Comparison of ENCODE assay signal across 29 cellular contexts in genomic region chr11:113396693-113397092, GRCh38. TPM values are rescaled to one million over a fixed set of nuclear protein-coding genes. Genes with fewer than 3 reads are reported as not detected.
"Had no signal": no experiment of that assay in that cellular context is flagged by ENCODE, and none has a peak within 500 bp of the region (broad histone marks: within the 10 kb centered on the region; RNA-seq: fewer than 3 reads in every experiment).

No MANE protein-coding gene starts in this region.

- H3K36me3 ChIP-seq: brain microvascular endothelial cell, SJCRH30, WERI-Rb-1 had no signal

- DNase-seq: activated CD4-positive, alpha-beta memory T cell treated with anti-CD3 and anti-CD28 coated beads, Interleukin-2, amount 10 ng/mL, durations not matched to agents 7 days and 5 days; activated CD4-positive, alpha-beta T cell treated with anti-CD3 and anti-CD28 coated beads for 1 hour; activated CD4-positive, alpha-beta T cell treated with anti-CD3 and anti-CD28 coated beads for 48 hours; activated CD4-positive, CD25-positive, alpha-beta regulatory T cell; activated CD8-positive, alpha-beta memory T cell treated with anti-CD3 and anti-CD28 coated beads for 24 hours; activated CD8-positive, alpha-beta memory T cell treated with anti-CD3 and anti-CD28 coated beads, Interleukin-2, amount 10 ng/mL, durations not matched to agents 7 days and 5 days; activated CD8-positive, alpha-beta memory T cell treated with anti-CD3 and anti-CD28 coated beads, Interleukin-2, amount 50 U/mL, for 48 hours; activated effector memory CD4-positive, alpha-beta T cell treated with Interleukin-2 at 50 U/mL for 16 hours; activated naive CD4-positive, alpha-beta T cell treated with anti-CD3 and anti-CD28 coated beads, Interleukin-2, amount 10 ng/mL, durations not matched to agents 7 days and 5 days; activated naive CD8-positive, alpha-beta T cell treated with anti-CD3 and anti-CD28 coated beads, Interleukin-2, amount 50 U/mL, for 24 hours; activated T-cell treated with anti-CD3 and anti-CD28 coated beads, Interleukin-2, amount 50 U/mL, for 48 hours; anterior cingulate cortex; brain microvascular endothelial cell; central memory CD4-positive, alpha-beta T cell; Karpas-422; NCI-H1105; NCI-H1417 treated with DMSO at 0.1 percent for 48 hours; NCI-H1930; NCI-H2081 treated with DMSO at 0.1 percent for 48 hours; NCI-H345; NCI-H524 treated with DMSO at 0.1 percent for 48 hours; SHP77; SJCRH30; T1000 had no signal

- ATAC-seq: activated CD8-positive, alpha-beta memory T cell treated with anti-CD3 and anti-CD28 coated beads, Interleukin-2, amount 10 ng/mL, durations not matched to agents 7 days and 5 days; activated naive CD8-positive, alpha-beta T cell treated with anti-CD3 and anti-CD28 coated beads, Interleukin-2, amount 50 U/mL, for 24 hours had no signal

- H3K9me3 Mint-ChIP-seq: activated CD4-positive, alpha-beta memory T cell treated with anti-CD3 and anti-CD28 coated beads, Interleukin-2, amount 10 ng/mL, durations not matched to agents 7 days and 5 days; activated naive CD4-positive, alpha-beta T cell treated with anti-CD3 and anti-CD28 coated beads, Interleukin-2, amount 10 ng/mL, durations not matched to agents 7 days and 5 days; activated naive CD8-positive, alpha-beta T cell treated with anti-CD3 and anti-CD28 coated beads, Interleukin-2, amount 50 U/mL, for 24 hours had no signal

- H3K27ac Mint-ChIP-seq: activated CD4-positive, alpha-beta memory T cell treated with anti-CD3 and anti-CD28 coated beads, Interleukin-2, amount 10 ng/mL, durations not matched to agents 7 days and 5 days; activated CD8-positive, alpha-beta memory T cell treated with anti-CD3 and anti-CD28 coated beads, Interleukin-2, amount 10 ng/mL, durations not matched to agents 7 days and 5 days; activated naive CD4-positive, alpha-beta T cell treated with anti-CD3 and anti-CD28 coated beads, Interleukin-2, amount 10 ng/mL, durations not matched to agents 7 days and 5 days; activated naive CD8-positive, alpha-beta T cell; activated naive CD8-positive, alpha-beta T cell treated with anti-CD3 and anti-CD28 coated beads, Interleukin-2, amount 50 U/mL, for 24 hours had no signal

- H3K4me1 ChIP-seq: SJCRH30 had no signal

- H3K27ac ChIP-seq: brain microvascular endothelial cell, SJCRH30, SK-N-MC, WERI-Rb-1 had no signal

- H3K4me3 Mint-ChIP-seq: activated CD4-positive, alpha-beta memory T cell treated with anti-CD3 and anti-CD28 coated beads, Interleukin-2, amount 10 ng/mL, durations not matched to agents 7 days and 5 days; activated CD8-positive, alpha-beta memory T cell treated with anti-CD3 and anti-CD28 coated beads, Interleukin-2, amount 10 ng/mL, durations not matched to agents 7 days and 5 days; activated naive CD4-positive, alpha-beta T cell treated with anti-CD3 and anti-CD28 coated beads, Interleukin-2, amount 10 ng/mL, durations not matched to agents 7 days and 5 days; activated naive CD8-positive, alpha-beta T cell; activated naive CD8-positive, alpha-beta T cell treated with anti-CD3 and anti-CD28 coated beads, Interleukin-2, amount 50 U/mL, for 24 hours had no signal

- H3K4me1 Mint-ChIP-seq: activated CD4-positive, alpha-beta memory T cell treated with anti-CD3 and anti-CD28 coated beads, Interleukin-2, amount 10 ng/mL, durations not matched to agents 7 days and 5 days; activated CD8-positive, alpha-beta memory T cell treated with anti-CD3 and anti-CD28 coated beads, Interleukin-2, amount 10 ng/mL, durations not matched to agents 7 days and 5 days; activated naive CD4-positive, alpha-beta T cell treated with anti-CD3 and anti-CD28 coated beads, Interleukin-2, amount 10 ng/mL, durations not matched to agents 7 days and 5 days; activated naive CD8-positive, alpha-beta T cell treated with anti-CD3 and anti-CD28 coated beads, Interleukin-2, amount 50 U/mL, for 24 hours had no signal

- H3K4me3 ChIP-seq: SJCRH30, SK-N-MC had no signal

- H3K27me3 Mint-ChIP-seq: activated CD4-positive, alpha-beta memory T cell treated with anti-CD3 and anti-CD28 coated beads, Interleukin-2, amount 10 ng/mL, durations not matched to agents 7 days and 5 days; activated CD8-positive, alpha-beta memory T cell treated with anti-CD3 and anti-CD28 coated beads, Interleukin-2, amount 10 ng/mL, durations not matched to agents 7 days and 5 days; activated naive CD4-positive, alpha-beta T cell treated with anti-CD3 and anti-CD28 coated beads, Interleukin-2, amount 10 ng/mL, durations not matched to agents 7 days and 5 days; activated naive CD8-positive, alpha-beta T cell treated with anti-CD3 and anti-CD28 coated beads, Interleukin-2, amount 50 U/mL, for 24 hours had no signal

- H3K36me3 Mint-ChIP-seq: activated CD8-positive, alpha-beta memory T cell treated with anti-CD3 and anti-CD28 coated beads, Interleukin-2, amount 10 ng/mL, durations not matched to agents 7 days and 5 days; activated naive CD4-positive, alpha-beta T cell treated with anti-CD3 and anti-CD28 coated beads, Interleukin-2, amount 10 ng/mL, durations not matched to agents 7 days and 5 days; activated naive CD8-positive, alpha-beta T cell had no signal

- H3K9me3 ChIP-seq: SJCRH30 had no signal

RNA-seq across cellular contexts. Expression of gene ANKK1, which starts 9.1 kb away (rescaled TPM):
- total RNA-seq: activated CD4-positive, alpha-beta memory T cell treated with anti-CD3 and anti-CD28 coated beads, Interleukin-2, amount 10 ng/mL, durations not matched to agents 7 days and 5 days; OCI-LY7; SJCRH30; T-helper 2 cell treated with Interferon-gamma antibody and Interleukin-4, amounts not matched to agents 100 ng/mL and 5 ng/mL, for 36 hours had no signal
